1 cellular context compared by ENCODE assay signal in genomic region chr19:37931941-37932655, GRCh38.
TF ChIP-seq lines count a peak whose summit lies in the region.

No MANE protein-coding gene starts in this region.

TF ChIP-seq in HepG2, 621 proteins besides CTCF, POLR2A, EP300 and RAD21 (continued from another document and continues in another):
- no peak; the same call in 1 of the 2 replicates for TF ChIP-seq ZNF770 (CRISPR knock-in tag; IDR thresholded peaks at IDR 0.05)
- TF ChIP-seq ZNF740 (CRISPR knock-in tag; IDR thresholded peaks at IDR 0.05), result no peak
- peak; percentile 19 to 36; a peak in 1 of 4 replicates for TF ChIP-seq HMGXB4 (CRISPR knock-in tag; IDR thresholded peaks at IDR 0.05; ENCODE audit: borderline replicate concordance in 1 of 2, low read depth in 1 of 2)
- TF ChIP-seq SP5 (CRISPR knock-in tag; IDR thresholded peaks at IDR 0.05; ENCODE audit: borderline replicate concordance, low read depth), result no peak
- TF ChIP-seq ZNF576 (CRISPR knock-in tag; IDR thresholded peaks at IDR 0.05), result no peak
- no peak for TF ChIP-seq ZMYM2 (CRISPR knock-in tag; IDR thresholded peaks at IDR 0.05)
- TF ChIP-seq NR2F1 (CRISPR knock-in tag; IDR thresholded peaks at IDR 0.05), result no peak
- TF ChIP-seq ZNF251 (CRISPR knock-in tag; IDR thresholded peaks at IDR 0.05), result no peak
- no peak for TF ChIP-seq BRCA1 (CRISPR knock-in tag; IDR thresholded peaks at IDR 0.05)
- peak; percentile 40; the same call in 1 of the 2 replicates for TF ChIP-seq FOXC1 (CRISPR knock-in tag; IDR thresholded peaks at IDR 0.05; ENCODE audit: borderline replicate concordance)
- TF ChIP-seq AFF4 (CRISPR knock-in tag; IDR thresholded peaks at IDR 0.05), result no peak
- no peak for TF ChIP-seq AHDC1 (CRISPR knock-in tag; IDR thresholded peaks at IDR 0.05; ENCODE audit: borderline replicate concordance)
- TF ChIP-seq HIC2 (CRISPR knock-in tag; IDR thresholded peaks at IDR 0.05; ENCODE audit: low read depth), result peak; percentile 92
- peak; percentile 41; the same call in 1 of the 2 replicates for TF ChIP-seq ZNF225 (CRISPR knock-in tag; IDR thresholded peaks at IDR 0.05)
- TF ChIP-seq PAX8 (CRISPR knock-in tag; IDR thresholded peaks at IDR 0.05; ENCODE audit: borderline replicate concordance), result no peak
- no peak for TF ChIP-seq FOXK2 (IDR thresholded peaks at IDR 0.05)
- peak; percentile 53; the same call in 1 of the 2 replicates for TF ChIP-seq KMT2B (CRISPR knock-in tag; IDR thresholded peaks at IDR 0.05)
- peak; percentile 33; the same call in 1 of the 2 replicates for TF ChIP-seq MIER3 (CRISPR knock-in tag; IDR thresholded peaks at IDR 0.05; ENCODE audit: borderline replicate concordance)
- TF ChIP-seq E2F2 (CRISPR knock-in tag; IDR thresholded peaks at IDR 0.05; ENCODE audit: borderline replicate concordance), result no peak
- no peak for TF ChIP-seq ATF2 (CRISPR knock-in tag; IDR thresholded peaks at IDR 0.05)
- peak; percentile 45; the same call in 1 of the 2 replicates for TF ChIP-seq REPIN1 (CRISPR knock-in tag; IDR thresholded peaks at IDR 0.05; ENCODE audit: borderline replicate concordance, low read depth)
- TF ChIP-seq ARNTL (CRISPR knock-in tag; IDR thresholded peaks at IDR 0.05), result no peak
- TF ChIP-seq ZNF337 (CRISPR knock-in tag; IDR thresholded peaks at IDR 0.05; ENCODE audit: borderline replicate concordance, low read depth), result no peak
- TF ChIP-seq MAZ (IDR thresholded peaks at IDR 0.05; ENCODE audit: borderline replicate concordance, low read depth, low read length), result 0 out of 2 replicates have a peak, but pooled peaks have one; percentile 33
- TF ChIP-seq MAZ (CRISPR knock-in tag; IDR thresholded peaks at IDR 0.05; ENCODE audit: low read depth), result 0 out of 2 replicates have a peak, but pooled peaks have one; percentile 28
- no peak; the same call in 1 of the 2 replicates for TF ChIP-seq HNF4A (CRISPR knock-in tag; IDR thresholded peaks at IDR 0.05)
- no peak for TF ChIP-seq ZNF24 (IDR thresholded peaks at IDR 0.05)
- TF ChIP-seq PCBP1 (IDR thresholded peaks at IDR 0.05; ENCODE audit: borderline replicate concordance, low read depth, low read length), result no peak
- no peak for TF ChIP-seq ZNF138 (CRISPR knock-in tag; IDR thresholded peaks at IDR 0.05; ENCODE audit: low read depth)
- TF ChIP-seq ZSCAN31 (CRISPR knock-in tag; IDR thresholded peaks at IDR 0.05; ENCODE audit: low read depth), result no peak
- no peak for TF ChIP-seq ZNF549 (CRISPR knock-in tag; IDR thresholded peaks at IDR 0.05)
- TF ChIP-seq NFRKB (IDR thresholded peaks at IDR 0.05), result no peak
- peak; percentile 54 for TF ChIP-seq ARID5B (CRISPR knock-in tag; IDR thresholded peaks at IDR 0.05)
- TF ChIP-seq SNRNP70 (IDR thresholded peaks at IDR 0.05; ENCODE audit: low read depth, low read length), result no peak
- TF ChIP-seq TCF12 (IDR thresholded peaks at IDR 0.05), result no peak
- TF ChIP-seq TCF12 (CRISPR knock-in tag; IDR thresholded peaks at IDR 0.05), result no peak
